ENCODE assay signal across 8 cellular contexts in the genomic region with DNA sequence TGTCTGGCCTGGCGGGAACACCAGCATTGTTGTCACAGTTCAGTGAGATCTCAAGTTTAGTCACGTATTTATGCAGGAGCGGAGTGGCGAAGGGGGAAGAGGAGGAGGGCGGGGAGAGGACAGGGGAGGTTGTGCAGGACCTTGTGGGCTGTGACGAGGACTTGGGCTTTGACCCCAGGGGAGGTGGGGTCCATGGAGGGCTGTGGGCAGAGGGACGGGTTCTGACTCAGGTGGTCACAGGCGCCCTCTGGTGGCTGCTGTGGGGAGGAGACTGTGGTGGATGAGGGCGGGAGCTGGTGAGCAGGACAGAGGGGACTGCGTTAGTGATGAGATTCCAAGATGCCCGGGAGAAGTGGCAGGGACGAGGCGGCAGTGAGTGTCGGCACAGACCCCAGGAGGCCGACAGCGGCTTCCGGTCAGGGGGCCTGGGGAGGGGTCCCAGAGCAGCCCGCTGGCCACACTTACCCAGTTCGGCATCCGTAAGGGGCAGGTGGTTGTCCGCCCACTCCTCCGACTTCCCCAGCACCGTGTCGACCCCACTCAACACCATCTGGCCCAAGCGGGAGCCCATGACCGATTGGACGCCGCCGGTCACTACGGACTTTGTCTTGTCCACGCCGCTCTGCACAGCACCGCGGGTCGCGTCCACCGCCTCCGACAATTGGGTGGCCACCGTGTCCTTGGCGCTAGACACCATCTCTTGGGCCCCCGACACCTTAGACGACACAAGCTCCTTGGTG. TPM values are rescaled to one million over a fixed set of nuclear protein-coding genes. Genes with fewer than 3 reads are reported as not detected.
DNase-seq lines count a peak whose midpoint lies in the region; ATAC-seq and TF ChIP-seq lines count a peak whose summit lies in the region.

No MANE protein-coding gene starts in this region.

- TF ChIP-seq CTCF in coronary artery (IDR thresholded peaks at IDR 0.05) (peak; percentile 93), right lobe of liver (IDR thresholded peaks at IDR 0.05) (peak; percentile 77 to 92 (median 86))

- no peaks in the 10 kb centered on the region for H3K9me3 ChIP-seq in right lobe of liver

- TF ChIP-seq POLR2A in right lobe of liver (IDR thresholded peaks at IDR 0.05) = no peak

- no peak overlapping the region for H3K27ac ChIP-seq in coronary artery
- no peak overlapping the region for H3K27ac ChIP-seq in right lobe of liver

- intact Hi-C loops in right lobe of liver (cut with DNase I) = loop anchor here (5.0 kb wide), 2 partner anchors 34 to 44 kb away; no protein-coding TSS in a partner anchor

- H3K4me1 ChIP-seq in right lobe of liver = no peaks in the 10 kb centered on the region

- no peaks in the 10 kb centered on the region for H3K27me3 ChIP-seq in right lobe of liver

- peaks cover 0 to 20% (median 7%) of the 10 kb centered on the region in 4 donors for H3K36me3 ChIP-seq in right lobe of liver

- ATAC-seq in right lobe of liver (peak; percentile 83 to 89 (median 86)), HG02885 (IDR thresholded peaks at IDR 0.05; ENCODE audit: poor library complexity, unreplicated experiment) (no peak)

- DNase-seq in DMS 273 (lab: John Stamatoyannopoulos, UW; ENCODE audit: unreplicated experiment) (peak; percentile 82), DMS 273 treated with DMSO at 0.1 percent for 48 hours (lab: John Stamatoyannopoulos, UW) (no peak), NCI-H1930 (lab: John Stamatoyannopoulos, UW) (peak; percentile 46 to 48), coronary artery (ENCODE audit: low spot score) (no peak), right lobe of liver (peak; percentile 64 to 77 (median 77))
- DNase-seq in activated CD4-positive, alpha-beta T cell treated with anti-CD3 and anti-CD28 coated beads for 4 hours = peak; percentile 73 to 83
- peak; percentile 56 for DNase-seq in stimulated activated CD8-positive, alpha-beta memory T cell treated with anti-CD3 and anti-CD28 coated beads, Interleukin-12 subunit alpha, Interleukin-12 subunit beta, amount 100 ng/mL, for 4 hours (ENCODE audit: low read depth)

- no peak overlapping the region for H3K4me3 ChIP-seq in coronary artery
- no peak overlapping the region for H3K4me3 ChIP-seq in right lobe of liver

- 40% methylated on average over 8 of the region's 42 CpGs for WGBS in right lobe of liver (ENCODE audit: insufficient coverage, low coverage, low lambda C conversion rate, missing lambda C conversion rate)

RNA-seq across cellular contexts. Expression of a gene that starts 15.7 kb away (rescaled TPM):
- total RNA-seq in right lobe of liver = 10 to 100 TPM; 10.8 to 53.9 (median 19.6) TPM

RNA-seq across cellular contexts. Expression of a gene that starts 20.2 kb away (rescaled TPM):
- 10 to 100 TPM in 1 of 6 experiments, 1 to 10 TPM in 5; 6.9 to 14.6 (median 9.4) TPM for total RNA-seq in right lobe of liver

RNA-seq across cellular contexts. Expression of a gene that starts 51.0 kb away (rescaled TPM):
- total RNA-seq in right lobe of liver = under 1 TPM in 3 of 6 experiments, not detected in 3; 0.15 to 0.35 (median 0.17) TPM

RNA-seq across cellular contexts. Expression of a gene that starts 57.6 kb away (rescaled TPM):
- 1 to 10 TPM in 2 of 6 experiments, under 1 TPM in 4; 0.17 to 3.8 (median 0.82) TPM for total RNA-seq in right lobe of liver

Comparison
In these comparisons a context has a peak if more than half of its experiments do, and no peak if none do; other contexts are left out.
1. DNase-seq: peak in DMS 273 (single experiment), NCI-H1930 (2 of 2), activated CD4-positive, alpha-beta T cell treated with anti-CD3 and anti-CD28 coated beads for 4 hours (2 of 2), right lobe of liver (3 of 3) and stimulated activated CD8-positive, alpha-beta memory T cell treated with anti-CD3 and anti-CD28 coated beads, Interleukin-12 subunit alpha, Interleukin-12 subunit beta, amount 100 ng/mL, for 4 hours (single experiment); none in DMS 273 treated with DMSO at 0.1 percent for 48 hours (single experiment) and coronary artery (single experiment).